In genomic region chr11:65594991-65595920, GRCh38 we compare ENCODE assay signal across 14 cellular contexts. TPM values are rescaled to one million over a fixed set of nuclear protein-coding genes. Genes with fewer than 3 reads are reported as not detected.
DNase-seq lines count a peak whose midpoint lies in the region; ATAC-seq lines count a peak whose summit lies in the region.
"Had no signal": no experiment of that assay in that cellular context is flagged by ENCODE, and none has a peak within 500 bp of the region (broad histone marks: within the 10 kb centered on the region; RNA-seq: fewer than 3 reads in every experiment).

TSS of gene KCNK7 (minus strand) at chr11:65595800. CDS start at chr11:65595772, 28 bp downstream.

- H3K27ac ChIP-seq in naive thymus-derived CD4-positive, alpha-beta T cell (ENCODE audit: low read depth, low read length): peak within 1 kb of the TSS; percentile 14

- ATAC-seq in activated CD8-positive, alpha-beta T cell treated with anti-CD3 and anti-CD28 coated beads, Interleukin-2, amount 10 ng/mL, durations not matched to agents 7 days and 5 days: no peak
- peak; percentile 10 for ATAC-seq in naive thymus-derived CD4-positive, alpha-beta T cell
- no peak for ATAC-seq in GM18873 (IDR thresholded peaks at IDR 0.05; ENCODE audit: low FRiP score, unreplicated experiment)
- ATAC-seq: right cardiac atrium had no signal

- peak; percentile 54 for DNase-seq in AG08396 (ENCODE audit: low spot score)
- DNase-seq in Daoy (ENCODE audit: low read depth): peak; percentile 36
- no peak for DNase-seq in activated CD8-positive, alpha-beta T cell treated with anti-CD3 and anti-CD28 coated beads, Interleukin-2, amount 10 ng/mL, durations not matched to agents 7 days and 5 days
- DNase-seq in naive thymus-derived CD4-positive, alpha-beta T cell: no peak
- DNase-seq in SKM-1 (lab: John Stamatoyannopoulos, UW; ENCODE audit: unreplicated experiment): no peak
- no peak for DNase-seq in NCI-H1694 (lab: John Stamatoyannopoulos, UW)
- no peak for DNase-seq in MV-4-11 (lab: John Stamatoyannopoulos, UW)
- DNase-seq: DMS153, NCI-H526 treated with DMSO at 0.1 percent for 48 hours, SW 1271, uterus had no signal

- peaks cover 18% of the 10 kb centered on the region for H3K36me3 Mint-ChIP-seq in activated CD8-positive, alpha-beta T cell treated with anti-CD3 and anti-CD28 coated beads, Interleukin-2, amount 10 ng/mL, durations not matched to agents 7 days and 5 days (ENCODE audit: low read depth)
- peaks cover 0 to 9% (median 0%) of the 10 kb centered on the region in 5 donors for H3K36me3 Mint-ChIP-seq in naive thymus-derived CD4-positive, alpha-beta T cell

- H3K27me3 Mint-ChIP-seq in activated CD8-positive, alpha-beta T cell treated with anti-CD3 and anti-CD28 coated beads, Interleukin-2, amount 10 ng/mL, durations not matched to agents 7 days and 5 days (ENCODE audit: low read depth): no peaks in the 10 kb centered on the region
- no peaks in the 10 kb centered on the region for H3K27me3 Mint-ChIP-seq in naive thymus-derived CD4-positive, alpha-beta T cell

- CTCF ChIA-PET in activated CD8-positive, alpha-beta T cell treated with anti-CD3 and anti-CD28 coated beads, Interleukin-2, amount 10 ng/mL, durations not matched to agents 7 days and 5 days (lab: Charles Lee): interaction anchor here (1.2 to 12.3 kb wide), 15 partner anchors 9 to 70 kb away, joined by 3 to 172 read pairs (median 12); partner anchors contain the start of genes EHBP1L1, FAM89B, PCNX3 and SCYL1
- CTCF ChIA-PET in naive thymus-derived CD4-positive, alpha-beta T cell (lab: Charles Lee): interaction anchor here (1.1 to 12.7 kb wide), 4 partner anchors 29 to 214 kb away, joined by 3 to 126 read pairs (median 6); no protein-coding TSS in a partner anchor

- H3K4me1 Mint-ChIP-seq in activated CD8-positive, alpha-beta T cell treated with anti-CD3 and anti-CD28 coated beads, Interleukin-2, amount 10 ng/mL, durations not matched to agents 7 days and 5 days (ENCODE audit: low read depth): peaks cover 12% of the 10 kb centered on the region
- H3K4me1 Mint-ChIP-seq in naive thymus-derived CD4-positive, alpha-beta T cell: peaks cover 0 to 23% (median 19%) of the 10 kb centered on the region in 7 donors

- H3K4me1 ChIP-seq in naive thymus-derived CD4-positive, alpha-beta T cell (ENCODE audit: control insufficient read depth in 2 of 2, insufficient read depth in 2 of 2, low read length in 2 of 2): peaks cover 6 to 13% of the 10 kb centered on the region in 2 donors

- H3K27me3 ChIP-seq in naive thymus-derived CD4-positive, alpha-beta T cell (ENCODE audit: control insufficient read depth in 2 of 2, insufficient read depth in 2 of 2, low read length in 2 of 2): no peaks in the 10 kb centered on the region
- H3K27me3 ChIP-seq: uterus had no signal

- peaks cover 0 to 55% (median 0%) of the 10 kb centered on the region in 3 experiments for H3K36me3 ChIP-seq in naive thymus-derived CD4-positive, alpha-beta T cell (ENCODE audit: control insufficient read depth in 2 of 3, insufficient read depth in 3 of 3, low read length in 3 of 3)
- H3K36me3 ChIP-seq: uterus had no signal

- POLR2A ChIA-PET in activated CD8-positive, alpha-beta T cell treated with anti-CD3 and anti-CD28 coated beads, Interleukin-2, amount 10 ng/mL, durations not matched to agents 7 days and 5 days (lab: Charles Lee): interaction anchor here (0.6 to 0.9 kb wide), 3 partner anchors 20 to 46 kb away, joined by 3 read pairs; partner anchors contain the start of gene PCNX3
- POLR2A ChIA-PET in naive thymus-derived CD4-positive, alpha-beta T cell (lab: Charles Lee): interaction anchor here (0.6 to 3.6 kb wide), 12 partner anchors 9 to 717 kb away, joined by 3 to 22 read pairs (median 4); partner anchors contain the start of genes EHBP1L1 and MALAT1

- H3K9me3 ChIP-seq in naive thymus-derived CD4-positive, alpha-beta T cell (ENCODE audit: control insufficient read depth in 2 of 3, low read length in 3 of 3): no peaks in the 10 kb centered on the region
- H3K9me3 ChIP-seq: uterus had no signal

- intact Hi-C loops in naive thymus-derived CD4-positive, alpha-beta T cell (cut with micrococcal nuclease): no loop called here

- no peak within 1 kb of the TSS for H3K4me3 ChIP-seq in naive thymus-derived CD4-positive, alpha-beta T cell (ENCODE audit: low read length)
- H3K4me3 ChIP-seq: uterus had no signal

- H3K9me3 Mint-ChIP-seq in activated CD8-positive, alpha-beta T cell treated with anti-CD3 and anti-CD28 coated beads, Interleukin-2, amount 10 ng/mL, durations not matched to agents 7 days and 5 days (ENCODE audit: insufficient read depth): no peaks in the 10 kb centered on the region
- H3K9me3 Mint-ChIP-seq in naive thymus-derived CD4-positive, alpha-beta T cell: no peaks in the 10 kb centered on the region
- H3K9me3 Mint-ChIP-seq: mesothelial cell of epicardium had no signal

- H3K27ac Mint-ChIP-seq in activated CD8-positive, alpha-beta T cell treated with anti-CD3 and anti-CD28 coated beads, Interleukin-2, amount 10 ng/mL, durations not matched to agents 7 days and 5 days: peak within 1 kb of the TSS; percentile 53
- H3K27ac Mint-ChIP-seq in naive thymus-derived CD4-positive, alpha-beta T cell: peak within 1 kb of the TSS in 7 of 9 donors; percentile 25 to 78 (median 64)
- H3K27ac Mint-ChIP-seq: mesothelial cell of epicardium had no signal

- H3K4me3 Mint-ChIP-seq in activated CD8-positive, alpha-beta T cell treated with anti-CD3 and anti-CD28 coated beads, Interleukin-2, amount 10 ng/mL, durations not matched to agents 7 days and 5 days: no peak within 1 kb of the TSS
- H3K4me3 Mint-ChIP-seq in naive thymus-derived CD4-positive, alpha-beta T cell: peak within 1 kb of the TSS in 1 of 10 donors; percentile 35
- H3K4me3 Mint-ChIP-seq: mesothelial cell of epicardium had no signal

RNA-seq across cellular contexts. Expression of gene KCNK7, which starts in this region (rescaled TPM):
- not detected in 2 replicates for total RNA-seq in Daoy (2014; rRNA removed; shearing (Covaris generic))
- total RNA-seq in activated CD8-positive, alpha-beta T cell treated with anti-CD3 and anti-CD28 coated beads, Interleukin-2, amount 10 ng/mL, durations not matched to agents 7 days and 5 days: under 1 TPM; 0.95 to 0.99 TPM
- total RNA-seq in naive thymus-derived CD4-positive, alpha-beta T cell: 1 to 10 TPM; 2.1 to 9.2 (median 4.8) TPM
- under 1 TPM in 1 of 2 donors, not detected in 1; 0.25 TPM for polyA plus RNA-seq in naive thymus-derived CD4-positive, alpha-beta T cell

Comparison
In these comparisons a context has a peak if more than half of its experiments do, and no peak if none do; other contexts are left out.
1. Peak in DNase-seq in Daoy; RNA of the gene not detected or under 1 TPM.